18 cellular contexts compared by ENCODE assay signal in the genomic region with DNA sequence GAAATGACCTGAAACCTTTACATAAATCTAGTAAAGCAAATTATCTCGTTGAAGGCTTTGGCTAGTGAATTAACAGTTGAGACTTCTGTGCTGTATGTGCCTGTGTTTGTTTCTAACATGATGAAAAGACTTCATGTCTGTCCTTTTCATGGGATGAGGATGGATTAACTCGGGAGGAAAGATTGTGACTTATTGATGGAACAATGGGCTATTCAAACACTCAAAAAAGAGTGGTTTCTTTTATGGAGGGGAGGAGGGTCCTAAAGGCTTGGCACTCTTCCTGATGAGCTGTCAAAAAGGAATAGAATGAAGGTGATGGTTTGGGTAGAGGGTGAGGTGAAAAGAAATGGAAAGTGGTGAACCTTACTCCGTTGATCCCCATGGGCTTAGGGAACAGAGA. TPM values are rescaled to one million over a fixed set of nuclear protein-coding genes. Genes with fewer than 3 reads are reported as not detected.
DNase-seq lines count a peak whose midpoint lies in the region; ATAC-seq and TF ChIP-seq lines count a peak whose summit lies in the region.
"Had no signal": no experiment of that assay in that cellular context is flagged by ENCODE, and none has a peak within 500 bp of the region (broad histone marks: within the 10 kb centered on the region; RNA-seq: fewer than 3 reads in every experiment).

No MANE protein-coding gene starts in this region.

- DNase-seq in NCI-H1092 treated with DMSO at 0.1 percent for 48 hours (lab: John Stamatoyannopoulos, UW) (peak; percentile 67), NCI-H1092 (lab: John Stamatoyannopoulos, UW) (no peak), DMS79 treated with DMSO at 0.1 percent for 48 hours (lab: John Stamatoyannopoulos, UW) (peak; percentile 77), NCI-H69 (lab: John Stamatoyannopoulos, UW) (peak; percentile 92), endodermal cell (no peak), dermis blood vessel endothelial cell (no peak)
- DNase-seq: CD8-positive, alpha-beta T cell; DND-41; HCEC 1CT; NCI-H1694; NCI-H2171 treated with DMSO at 0.1 percent for 48 hours; NCI-H82 had no signal

- H3K4me3 Mint-ChIP-seq in dendritic cell treated with granulocyte-macrophage colony-stimulating factor and Interleukin-4, amounts not matched to agents 40 ng/mL and 50 ng/mL, for 4 days, result no peak overlapping the region
- H3K4me3 Mint-ChIP-seq in endodermal cell, result no peak overlapping the region
- H3K4me3 Mint-ChIP-seq: CD8-positive, alpha-beta T cell; T-cell had no signal

- no peaks in the 10 kb centered on the region for H3K27me3 Mint-ChIP-seq in dendritic cell treated with granulocyte-macrophage colony-stimulating factor and Interleukin-4, amounts not matched to agents 40 ng/mL and 50 ng/mL, for 4 days
- H3K27me3 Mint-ChIP-seq in endodermal cell (ENCODE audit: insufficient read depth), result no peaks in the 10 kb centered on the region

- peaks cover 28% of the 10 kb centered on the region for H3K4me1 Mint-ChIP-seq in dendritic cell treated with granulocyte-macrophage colony-stimulating factor and Interleukin-4, amounts not matched to agents 40 ng/mL and 50 ng/mL, for 4 days (ENCODE audit: low read depth)
- H3K4me1 Mint-ChIP-seq in endodermal cell, result peaks cover 20% of the 10 kb centered on the region
- H3K4me1 Mint-ChIP-seq: T-cell had no signal

- WGBS in endodermal cell (ENCODE audit: insufficient coverage in 1 of 2, insufficient read length in 1 of 2), 2 experiments, result 77 to 86% methylated on average over 2 to 3 of the region's 3 CpGs

- H3K9me3 Mint-ChIP-seq in dendritic cell treated with granulocyte-macrophage colony-stimulating factor and Interleukin-4, amounts not matched to agents 40 ng/mL and 50 ng/mL, for 4 days, result peaks cover 9% of the 10 kb centered on the region
- H3K9me3 Mint-ChIP-seq in endodermal cell, result peaks cover 35% of the 10 kb centered on the region
- H3K9me3 Mint-ChIP-seq: CD8-positive, alpha-beta T cell; T-cell had no signal

- intact Hi-C loops in dendritic cell treated with granulocyte-macrophage colony-stimulating factor and Interleukin-4, amounts not matched to agents 40 ng/mL and 50 ng/mL, for 4 days (cut with micrococcal nuclease), result loop anchor here (5.0 to 10.0 kb wide), 2 partner anchors 75 to 152 kb away; no protein-coding TSS in a partner anchor

- H3K4me3 ChIP-seq in endodermal cell (ENCODE audit: low read length), result no peak overlapping the region
- H3K4me3 ChIP-seq: SK-N-MC had no signal

- H3K9me3 ChIP-seq in endodermal cell (ENCODE audit: control insufficient read depth, low read length), result peaks cover 6% of the 10 kb centered on the region

- no peaks in the 10 kb centered on the region for H3K27me3 ChIP-seq in endodermal cell (ENCODE audit: control insufficient read depth, insufficient read depth, low read length, poor library complexity, severe bottlenecking)

- H3K27ac Mint-ChIP-seq in dendritic cell treated with granulocyte-macrophage colony-stimulating factor and Interleukin-4, amounts not matched to agents 40 ng/mL and 50 ng/mL, for 4 days, result peak overlapping the region; percentile 11
- H3K27ac Mint-ChIP-seq in endodermal cell, result no peak overlapping the region
- H3K27ac Mint-ChIP-seq: CD8-positive, alpha-beta T cell; T-cell had no signal

- H3K9ac ChIP-seq in endodermal cell (ENCODE audit: extremely low read depth, low read length, poor library complexity, severe bottlenecking), result no peak overlapping the region

- H3K36me3 ChIP-seq in endodermal cell (ENCODE audit: control insufficient read depth, insufficient read depth, low read length), result no peaks in the 10 kb centered on the region

- no peak for TF ChIP-seq CTCF in endodermal cell (conservative IDR thresholded peaks at IDR 0.05)

- H3K27ac ChIP-seq in endodermal cell (ENCODE audit: low read depth, low read length), result no peak overlapping the region
- H3K27ac ChIP-seq: 22Rv1, SK-N-MC had no signal

- no peaks in the 10 kb centered on the region for H3K4me1 ChIP-seq in endodermal cell (ENCODE audit: control insufficient read depth, insufficient read depth, low read length)

- no peak for ATAC-seq in GM19328 (IDR thresholded peaks at IDR 0.05; ENCODE audit: unreplicated experiment)
- ATAC-seq: CD8-positive, alpha-beta T cell; Panc1; T-cell had no signal

- no peaks in the 10 kb centered on the region for H3K36me3 Mint-ChIP-seq in dendritic cell treated with granulocyte-macrophage colony-stimulating factor and Interleukin-4, amounts not matched to agents 40 ng/mL and 50 ng/mL, for 4 days (ENCODE audit: low read depth)
- peaks cover 17% of the 10 kb centered on the region for H3K36me3 Mint-ChIP-seq in endodermal cell (ENCODE audit: low read depth)
- H3K36me3 Mint-ChIP-seq: CD8-positive, alpha-beta T cell; T-cell had no signal

RNA-seq across cellular contexts. Expression of gene FRY, which starts 44.5 kb away (rescaled TPM):
- total RNA-seq in endodermal cell (10 to 100 TPM; 20.1 to 30.8 TPM), dermis blood vessel endothelial cell (127 TPM in 2 replicates)
- 3.4 TPM for polyA plus RNA-seq in endodermal cell (2013, experiment 1 of 2)
- polyA plus RNA-seq in endodermal cell (2013, experiment 2 of 2), result 2.8 TPM

Comparison
In these comparisons a context has a peak if more than half of its experiments do, and no peak if none do; other contexts are left out.
1. DNase-seq: peak in NCI-H1092 treated with DMSO at 0.1 percent for 48 hours (single experiment), DMS79 treated with DMSO at 0.1 percent for 48 hours (single experiment) and NCI-H69 (single experiment); none in NCI-H1092 (single experiment), endodermal cell (single experiment) and dermis blood vessel endothelial cell (single experiment).